In the genomic region with DNA sequence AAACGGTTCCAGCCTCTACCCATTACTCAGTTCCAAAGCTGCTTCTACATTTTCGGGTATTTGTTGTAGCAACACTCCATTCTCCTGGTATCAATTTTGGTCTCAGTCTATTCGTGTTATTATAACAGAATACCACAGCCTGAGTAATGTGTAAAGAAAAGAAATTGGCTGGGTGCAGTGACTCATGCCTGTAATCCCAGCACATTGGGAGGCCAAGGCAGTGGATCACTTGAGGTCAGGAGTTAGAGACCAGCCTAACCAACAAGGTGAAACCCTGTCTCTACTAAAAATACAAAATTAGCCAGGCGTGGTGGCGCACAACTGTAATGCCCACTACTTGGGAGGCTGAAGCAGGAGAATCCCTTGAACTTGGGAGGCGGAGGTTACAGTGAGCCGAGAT, we compare ENCODE assay signal across 8 cellular contexts.
DNase-seq lines count a peak whose midpoint lies in the region; ATAC-seq and TF ChIP-seq lines count a peak whose summit lies in the region.
"Not testable (repeated sequence)": the region's sequence is repeated elsewhere in the genome, so short reads cannot be mapped to it uniquely, and the experiment has no call there.

No MANE protein-coding gene starts in this region.

- peaks cover 10% of the 10 kb centered on the region for H3K4me1 Mint-ChIP-seq in osteocyte (ENCODE audit: unreplicated experiment)

- peaks cover 11% of the 10 kb centered on the region for H3K4me1 ChIP-seq in SJSA1 (replicated peaks)
- H3K4me1 ChIP-seq in foreskin keratinocyte = not testable (repeated sequence)

- not testable (repeated sequence) for H3K36me3 Mint-ChIP-seq in osteocyte (ENCODE audit: unreplicated experiment)

- H3K27ac ChIP-seq in SJSA1 = peak overlapping the region; percentile 86; the same call in 1 of the 2 replicates
- not testable (repeated sequence) for H3K27ac ChIP-seq in foreskin keratinocyte

- DNase-seq in BJ (ENCODE audit: low read depth) (peak; percentile 1), HS-5 (ENCODE audit: low read depth) (peak; percentile 56), SJSA1 (ENCODE audit: low read depth in 1 of 2, low spot score in 2 of 2) (peak; percentile 74 to 75), astrocyte of the hippocampus (ENCODE audit: low read depth, low spot score) (peak; percentile 71), epithelial cell of proximal tubule (ENCODE audit: low read depth) (peak; percentile 22), foreskin keratinocyte (peak; percentile 31 to 63), stromal cell of bone marrow (ENCODE audit: low read depth) (peak; percentile 87)
- not testable (repeated sequence) for DNase-seq in osteocyte (ENCODE audit: extremely low spot score, unreplicated experiment)

- POLR2A ChIA-PET in BJ (lab: Charles Lee) = not testable (repeated sequence)

- CTCF ChIA-PET in BJ (lab: Yijun Ruan, JAX) = not testable (repeated sequence)

- peak overlapping the region; percentile 68 for H3K27ac Mint-ChIP-seq in osteocyte (ENCODE audit: unreplicated experiment)

- not testable (repeated sequence) for H3K9me3 Mint-ChIP-seq in osteocyte (ENCODE audit: unreplicated experiment)

- not testable (repeated sequence) for H3K36me3 ChIP-seq in BJ (ENCODE audit: control insufficient read depth, insufficient read depth, low read length); SJSA1

- not testable (repeated sequence) for H3K4me3 Mint-ChIP-seq in osteocyte (ENCODE audit: unreplicated experiment)

- not testable (repeated sequence) for H3K27me3 Mint-ChIP-seq in osteocyte (ENCODE audit: unreplicated experiment)

- H3K4me3 ChIP-seq in BJ (ENCODE audit: low read depth, low read length); SJSA1; epithelial cell of proximal tubule (ENCODE audit: low read depth, low read length): not testable (repeated sequence)

- not testable (repeated sequence) for H3K27me3 ChIP-seq in BJ (ENCODE audit: control insufficient read depth, insufficient read depth, low read length); SJSA1 (replicated peaks); foreskin keratinocyte

- ATAC-seq in foreskin keratinocyte = peak; percentile 77

- not testable (repeated sequence) for H3K9me3 ChIP-seq in SJSA1 (replicated peaks)

- TF ChIP-seq CTCF in BJ (IDR thresholded peaks at IDR 0.05; ENCODE audit: insufficient read depth, low read depth, low read length); epithelial cell of proximal tubule (conservative IDR thresholded peaks at IDR 0.05; ENCODE audit: low read depth, low read length); foreskin keratinocyte (conservative IDR thresholded peaks at IDR 0.05); osteocyte (IDR thresholded peaks at IDR 0.05): not testable (repeated sequence)
